8 cellular contexts compared by ENCODE assay signal in the genomic region with DNA sequence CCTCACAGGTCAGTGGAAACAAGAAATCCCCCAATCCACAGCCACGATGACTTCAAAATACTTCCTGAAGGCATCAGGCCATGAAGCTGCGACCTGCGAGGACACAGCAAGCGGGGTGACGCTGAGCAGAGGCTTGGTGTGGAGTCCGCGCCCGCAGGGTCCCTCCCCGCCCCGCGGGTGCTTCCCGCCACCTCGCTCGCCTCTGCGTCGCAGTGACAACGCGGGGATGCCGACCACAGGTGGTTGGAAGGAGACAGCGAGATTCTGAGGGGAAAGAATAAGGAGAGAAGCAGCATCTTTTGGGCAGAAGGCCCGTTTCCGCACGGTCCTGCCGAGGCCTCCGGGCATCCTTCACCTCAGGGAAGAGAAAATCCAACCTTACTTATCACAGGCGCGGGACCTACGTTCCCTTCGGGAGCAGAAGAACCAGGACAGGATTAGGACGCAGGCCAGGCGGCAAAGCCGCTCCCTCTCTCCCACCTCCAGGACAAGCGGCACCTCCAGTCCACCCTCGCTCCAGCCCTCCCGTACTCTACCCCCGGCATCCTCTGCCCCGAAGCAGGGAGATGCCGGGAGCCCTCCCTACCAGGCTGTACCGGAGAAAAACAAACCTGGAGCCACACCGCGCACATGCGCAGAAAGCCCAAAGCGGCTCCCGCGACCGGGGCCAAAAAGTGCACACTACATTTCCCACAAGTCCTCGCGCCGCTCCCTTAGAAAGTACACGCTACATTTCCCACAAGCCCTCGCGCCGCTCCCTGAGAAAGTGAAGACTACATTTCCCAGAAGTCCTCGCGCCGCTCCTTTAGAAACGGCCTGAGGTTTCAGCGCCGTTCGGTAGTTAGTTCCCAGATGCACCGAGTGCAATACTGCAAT.
A peak's percentile ranks its signal among the peaks of the same experiment; 100 is the strongest.
DNase-seq lines count a peak whose midpoint lies in the region; ATAC-seq and TF ChIP-seq lines count a peak whose summit lies in the region.

No MANE protein-coding gene starts in this region.

- DNase-seq in ELR (ENCODE audit: low read depth): peak; percentile 98
- DNase-seq in H9: peak; percentile 97
- peak; percentile 97 for DNase-seq in M059J (ENCODE audit: low read depth)
- DNase-seq in activated effector memory CD4-positive, alpha-beta T cell treated with anti-CD3 and anti-CD28 coated beads, Interleukin-2, amount 50 U/mL, for 16 hours: peak; percentile 98
- peak; percentile 97 for DNase-seq in fibroblast of the aortic adventitia (ENCODE audit: low read depth)
- DNase-seq in natural killer cell treated with Interleukin-12 subunit alpha and Interleukin-12 subunit beta and Interleukin-15 and Interleukin-18, amount 100 ng/mL, for 72 hours (ENCODE audit: low spot score): peak; percentile 94
- peak; percentile 97 for DNase-seq in stimulated activated naive CD4-positive, alpha-beta T cell treated with Interleukin-2 at 50 U/mL for 16 hours (lab: John Stamatoyannopoulos, UW)

- H2BK12ac ChIP-seq in H9 (ENCODE audit: insufficient read length, low read depth, low read length): no peak overlapping the region

- no peaks in the 10 kb centered on the region for H3K79me1 ChIP-seq in H9 (ENCODE audit: insufficient read depth, low read depth, low read length, poor library complexity, severe bottlenecking)

- H4K5ac ChIP-seq in H9 (ENCODE audit: insufficient read length, low read depth, low read length): no peak overlapping the region

- ATAC-seq in natural killer cell treated with Interleukin-12 subunit alpha and Interleukin-12 subunit beta and Interleukin-15 and Interleukin-18, amount 100 ng/mL, for 72 hours: peak; percentile 97 to 98

- H4K20me1 ChIP-seq in H9 (ENCODE audit: control insufficient read depth, insufficient read depth, insufficient read length): no peaks in the 10 kb centered on the region

- TF ChIP-seq POLR2A in Raji (IDR thresholded peaks at IDR 0.05; ENCODE audit: insufficient read depth, low read depth, low read length): peak; percentile 73

- peak overlapping the region; percentile 91 to 93 for H3K4me3 Mint-ChIP-seq in H9
- peak overlapping the region; percentile 95 for H3K4me3 Mint-ChIP-seq in natural killer cell treated with Interleukin-12 subunit alpha and Interleukin-12 subunit beta and Interleukin-15 and Interleukin-18, amount 100 ng/mL, for 72 hours

- no CpG with 5 or more reads among the region's 61 CpGs for WGBS in H9 (ENCODE audit: extremely low coverage, insufficient read length, low lambda C conversion rate)

- H3K9me3 ChIP-seq in H9 (ENCODE audit: control insufficient read depth, low read depth, low read length): no peaks in the 10 kb centered on the region

- H2BK20ac ChIP-seq in H9 (ENCODE audit: low read depth, low read length, poor library complexity, severe bottlenecking): no peak overlapping the region

- no peak overlapping the region for H2BK120ac ChIP-seq in H9 (ENCODE audit: low read depth, low read length, poor library complexity, severe bottlenecking)

- H3K4me1 Mint-ChIP-seq in H9: peaks cover 11% of the 10 kb centered on the region in 2 experiments
- peaks cover 29 to 31% of the 10 kb centered on the region in 2 donors for H3K4me1 Mint-ChIP-seq in natural killer cell treated with Interleukin-12 subunit alpha and Interleukin-12 subunit beta and Interleukin-15 and Interleukin-18, amount 100 ng/mL, for 72 hours (ENCODE audit: low read depth in 2 of 2)

- H3K27me3 Mint-ChIP-seq in H9 (ENCODE audit: low read depth): peaks cover 20% of the 10 kb centered on the region
- H3K27me3 Mint-ChIP-seq in natural killer cell treated with Interleukin-12 subunit alpha and Interleukin-12 subunit beta and Interleukin-15 and Interleukin-18, amount 100 ng/mL, for 72 hours: peaks cover 0 to 6% of the 10 kb centered on the region in 2 donors

- peaks cover 25 to 37% (median 35%) of the 10 kb centered on the region in 3 experiments for H3K36me3 Mint-ChIP-seq in H9 (ENCODE audit: insufficient read depth in 1 of 3, low read depth in 3 of 3)
- H3K36me3 Mint-ChIP-seq in natural killer cell treated with Interleukin-12 subunit alpha and Interleukin-12 subunit beta and Interleukin-15 and Interleukin-18, amount 100 ng/mL, for 72 hours: peaks cover 14% of the 10 kb centered on the region

- no peak overlapping the region for H2BK5ac ChIP-seq in H9 (ENCODE audit: insufficient read length, low read length)

- no peak overlapping the region for H4K8ac ChIP-seq in H9 (replicated peaks; ENCODE audit: insufficient read length, low read depth, low read length)

- no peak overlapping the region for H3K56ac ChIP-seq in H9 (ENCODE audit: insufficient read length, low read depth, low read length)

- H3K14ac ChIP-seq in H9 (ENCODE audit: insufficient read depth, low read length): peak overlapping the region; percentile 51; the same call in 1 of the 2 replicates

- H2BK15ac ChIP-seq in H9 (ENCODE audit: low read depth, low read length): no peak overlapping the region

- H3K23me2 ChIP-seq in H9 (ENCODE audit: insufficient read length, low read depth, low read length, poor library complexity, severe bottlenecking): peaks cover 9% of the 10 kb centered on the region

- H3K4ac ChIP-seq in H9 (ENCODE audit: low read depth, low read length): no peak overlapping the region

- H2AFZ ChIP-seq in H9 (ENCODE audit: low read length): no peak overlapping the region

- no peak for TF ChIP-seq CTCF in H9 (conservative IDR thresholded peaks at IDR 0.05)
- no peak for TF ChIP-seq CTCF in fibroblast of the aortic adventitia (IDR thresholded peaks at IDR 0.05; ENCODE audit: insufficient read depth, low read length)

- peak overlapping the region; percentile 65 for H3K4me2 ChIP-seq in H9 (ENCODE audit: insufficient read depth, insufficient read length, low read length)

- H3K18ac ChIP-seq in H9 (ENCODE audit: insufficient read length, low read depth, low read length): no peak overlapping the region

- peak overlapping the region; percentile 92 for H3K4me3 ChIP-seq in fibroblast of the aortic adventitia (ENCODE audit: low read depth, low read length)

- H3K9ac ChIP-seq in H9 (ENCODE audit: extremely low read depth, insufficient read length, low read length): peak overlapping the region; percentile 59

- no peaks in the 10 kb centered on the region; the same call in 1 of the 2 replicates for H3K4me1 ChIP-seq in H9 (ENCODE audit: insufficient read depth, low read length)

- H4K91ac ChIP-seq in H9 (ENCODE audit: insufficient read length, low read depth, low read length): no peak overlapping the region

- H3K27ac ChIP-seq in H9 (ENCODE audit: insufficient read length, low read depth, low read length): no peak overlapping the region

- H3K23ac ChIP-seq in H9 (ENCODE audit: insufficient read length, low read depth, low read length): no peak overlapping the region

- H3K79me2 ChIP-seq in H9 (ENCODE audit: insufficient read depth, low read length): no peaks in the 10 kb centered on the region

- no peak overlapping the region for H2AK5ac ChIP-seq in H9 (ENCODE audit: insufficient read length, low read length)

- H3K27ac Mint-ChIP-seq in H9: peak overlapping the region in 2 of 3 experiments; percentile 62 to 70; a peak in 2 of 7 replicates
- peak overlapping the region; percentile 90 to 94 for H3K27ac Mint-ChIP-seq in natural killer cell treated with Interleukin-12 subunit alpha and Interleukin-12 subunit beta and Interleukin-15 and Interleukin-18, amount 100 ng/mL, for 72 hours

- peaks cover 24 to 37% of the 10 kb centered on the region in 2 experiments for H3K9me3 Mint-ChIP-seq in H9
- H3K9me3 Mint-ChIP-seq in natural killer cell treated with Interleukin-12 subunit alpha and Interleukin-12 subunit beta and Interleukin-15 and Interleukin-18, amount 100 ng/mL, for 72 hours: no peaks in the 10 kb centered on the region

- no peaks in the 10 kb centered on the region for H3K27me3 ChIP-seq in H9 (ENCODE audit: insufficient read depth, low read length)

- H3T11ph ChIP-seq in H9 (ENCODE audit: low read length): no peak overlapping the region
